Comparison of ENCODE assay signal across 29 cellular contexts in genomic region chr1:27972141-27972540, GRCh38. TPM values are rescaled to one million over a fixed set of nuclear protein-coding genes. Genes with fewer than 3 reads are reported as not detected.
A peak's percentile ranks its signal among the peaks of the same experiment; 100 is the strongest.
DNase-seq lines count a peak whose midpoint lies in the region; ATAC-seq and TF ChIP-seq lines count a peak whose summit lies in the region.
"Had no signal": no experiment of that assay in that cellular context is flagged by ENCODE, and none has a peak within 500 bp of the region (broad histone marks: within the 10 kb centered on the region; RNA-seq: fewer than 3 reads in every experiment).

No MANE protein-coding gene starts in this region.

- intact Hi-C loops in prostate gland (cut with DNase I) (no loop called here), left colon (cut with DNase I, micrococcal nuclease) (loop anchor here in 1 of 2 donors (10.0 kb wide), 1 partner anchor 107 kb away; no protein-coding TSS in a partner anchor)

- H3K4me1 Mint-ChIP-seq in activated T-cell treated with anti-CD3 and anti-CD28 coated beads, Interleukin-2, amount 50 U/mL, for 24 hours (ENCODE audit: low read depth), result peaks cover 21% of the 10 kb centered on the region
- peaks cover 39% of the 10 kb centered on the region for H3K4me1 Mint-ChIP-seq in glutamatergic neuron (ENCODE audit: low read depth, unreplicated experiment)

- no peak for ATAC-seq in left colon
- ATAC-seq: activated CD8-positive, alpha-beta T cell treated with anti-CD3 and anti-CD28 coated beads for 36 hours; foreskin keratinocyte; HCT116; HepG2; left lung; Panc1; stimulated activated memory B cell treated with anti-CD40 and anti-IgM and Interleukin-4, amounts not matched to agents 10 μg/mL and 1 μg/mL and 100 μg/mL, for 72 hours had no signal

- TF ChIP-seq POLR2A in prostate gland (IDR thresholded peaks at IDR 0.05), result no peak

- H3K27ac ChIP-seq in VCaP (peak overlapping the region; percentile 46), prostate gland (peak overlapping the region; percentile 39 to 47)
- H3K27ac ChIP-seq: foreskin keratinocyte, left lung, neutrophil, suprapubic skin had no signal

- no peak overlapping the region for H3K4me3 Mint-ChIP-seq in activated T-cell treated with anti-CD3 and anti-CD28 coated beads, Interleukin-2, amount 50 U/mL, for 24 hours
- H3K4me3 Mint-ChIP-seq in glutamatergic neuron (ENCODE audit: unreplicated experiment), result no peak overlapping the region
- H3K4me3 Mint-ChIP-seq: activated CD8-positive, alpha-beta T cell treated with anti-CD3 and anti-CD28 coated beads for 36 hours; CD14-positive monocyte; stimulated activated memory B cell treated with anti-CD40 and anti-IgM and Interleukin-4, amounts not matched to agents 10 μg/mL and 1 μg/mL and 100 μg/mL, for 72 hours; T-helper 2 cell treated with Interferon-gamma antibody and Interleukin-4, amounts not matched to agents 5 μg/mL and 100 μg/mL, for 36 hours had no signal

- no peaks in the 10 kb centered on the region for H3K27me3 Mint-ChIP-seq in activated T-cell treated with anti-CD3 and anti-CD28 coated beads, Interleukin-2, amount 50 U/mL, for 24 hours
- H3K27me3 Mint-ChIP-seq in glutamatergic neuron (ENCODE audit: unreplicated experiment), result peaks cover 3% of the 10 kb centered on the region
- H3K27me3 Mint-ChIP-seq: activated CD8-positive, alpha-beta T cell treated with anti-CD3 and anti-CD28 coated beads for 36 hours; stimulated activated memory B cell treated with anti-CD40 and anti-IgM and Interleukin-4, amounts not matched to agents 10 μg/mL and 1 μg/mL and 100 μg/mL, for 72 hours had no signal

- H3K27me3 ChIP-seq in prostate gland (replicated peaks; ENCODE audit: insufficient read depth), result no peaks in the 10 kb centered on the region
- H3K27me3 ChIP-seq: esophagus squamous epithelium, foreskin keratinocyte, left lung, neutrophil, suprapubic skin had no signal

- H3K9me3 ChIP-seq in prostate gland, result no peaks in the 10 kb centered on the region
- H3K9me3 ChIP-seq: esophagus squamous epithelium, left lung, neutrophil, suprapubic skin had no signal

- 63% methylated on average over 4 of the region's 4 CpGs for WGBS in prostate gland

- H3K4me3 ChIP-seq in prostate gland, result no peak overlapping the region
- H3K4me3 ChIP-seq: esophagus squamous epithelium, left lung, suprapubic skin had no signal

- no peaks in the 10 kb centered on the region for H3K9me3 Mint-ChIP-seq in activated T-cell treated with anti-CD3 and anti-CD28 coated beads, Interleukin-2, amount 50 U/mL, for 24 hours
- H3K9me3 Mint-ChIP-seq in glutamatergic neuron (ENCODE audit: unreplicated experiment), result peaks cover 4% of the 10 kb centered on the region
- H3K9me3 Mint-ChIP-seq: activated CD8-positive, alpha-beta T cell treated with anti-CD3 and anti-CD28 coated beads for 36 hours; CD14-positive monocyte; stimulated activated memory B cell treated with anti-CD40 and anti-IgM and Interleukin-4, amounts not matched to agents 10 μg/mL and 1 μg/mL and 100 μg/mL, for 72 hours; T-helper 2 cell treated with Interferon-gamma antibody and Interleukin-4, amounts not matched to agents 5 μg/mL and 100 μg/mL, for 36 hours had no signal

- H3K27ac Mint-ChIP-seq in activated T-cell treated with anti-CD3 and anti-CD28 coated beads, Interleukin-2, amount 50 U/mL, for 24 hours, result peak overlapping the region; percentile 32
- peak overlapping the region; percentile 81 for H3K27ac Mint-ChIP-seq in glutamatergic neuron (ENCODE audit: unreplicated experiment)
- H3K27ac Mint-ChIP-seq: activated CD8-positive, alpha-beta T cell treated with anti-CD3 and anti-CD28 coated beads for 36 hours; stimulated activated memory B cell treated with anti-CD40 and anti-IgM and Interleukin-4, amounts not matched to agents 10 μg/mL and 1 μg/mL and 100 μg/mL, for 72 hours; T-helper 2 cell treated with Interferon-gamma antibody and Interleukin-4, amounts not matched to agents 5 μg/mL and 100 μg/mL, for 36 hours had no signal

- H3K36me3 Mint-ChIP-seq in activated T-cell treated with anti-CD3 and anti-CD28 coated beads, Interleukin-2, amount 50 U/mL, for 24 hours (ENCODE audit: low read depth), result peaks cover 75% of the 10 kb centered on the region
- peaks cover 5% of the 10 kb centered on the region for H3K36me3 Mint-ChIP-seq in glutamatergic neuron (ENCODE audit: unreplicated experiment)

- H3K4me1 ChIP-seq in prostate gland (replicated peaks), result peaks cover 22% of the 10 kb centered on the region
- H3K4me1 ChIP-seq: foreskin keratinocyte, left lung had no signal

- TF ChIP-seq CTCF in VCaP (conservative IDR thresholded peaks at IDR 0.05), result no peak
- no peak for TF ChIP-seq CTCF in glutamatergic neuron (IDR thresholded peaks at IDR 0.05; ENCODE audit: partially characterized antibody, unreplicated experiment)
- no peak for TF ChIP-seq CTCF in prostate gland (IDR thresholded peaks at IDR 0.05)

- H3K36me3 ChIP-seq in prostate gland, result no peaks in the 10 kb centered on the region

- no peak for DNase-seq in activated T-cell treated with anti-CD3 and anti-CD28 coated beads, Interleukin-2, amount 50 U/mL, for 24 hours
- no peak for DNase-seq in activated T-cell treated with anti-CD3 and anti-CD28 coated beads, Interleukin-2, amount 50 U/mL, for 48 hours
- no peak for DNase-seq in glutamatergic neuron
- no peak for DNase-seq in prostate gland (ENCODE audit: low spot score)
- DNase-seq in activated CD4-positive, alpha-beta T cell treated with anti-CD3 and anti-CD28 coated beads, Interleukin-2, amount 50 U/mL, for 48 hours, result no peak
- DNase-seq in hepatic stellate cell (ENCODE audit: low spot score), result no peak
- DNase-seq in left colon, result no peak
- DNase-seq: activated CD4-positive, alpha-beta T cell treated with anti-CD3 and anti-CD28 coated beads for 1 hour; activated CD8-positive, alpha-beta T cell treated with anti-CD3 and anti-CD28 coated beads for 36 hours; esophagus squamous epithelium; foreskin keratinocyte; Karpas-422; left lung; NCI-H1436 treated with DMSO at 0.1 percent for 48 hours; NCI-H2081 treated with DMSO at 0.1 percent for 48 hours; NCI-H774; SIG-M5 had no signal

RNA-seq across cellular contexts. Expression of gene XKR8, which starts 12.4 kb away (rescaled TPM):
- 14.2 TPM for total RNA-seq in glutamatergic neuron (ENCODE audit: unreplicated experiment)
- 10 to 100 TPM in 1 of 2 donors, 1 to 10 TPM in 1; 9.5 to 15.2 TPM for total RNA-seq in prostate gland
- total RNA-seq in left colon, result 1 to 10 TPM; 8.4 to 9.9 TPM

RNA-seq across cellular contexts. Expression of gene SMPDL3B, which starts 37.3 kb away (rescaled TPM):
- total RNA-seq in glutamatergic neuron (ENCODE audit: unreplicated experiment), result not detected
- 1 to 10 TPM; 2.0 to 7.7 TPM for total RNA-seq in prostate gland
- 10 to 100 TPM; 57.1 to 62.4 TPM for total RNA-seq in left colon
- total RNA-seq: A172, mesenteric fat pad, myocyte had no signal

RNA-seq across cellular contexts. Expression of gene RPA2, which starts 57.8 kb away (rescaled TPM):
- total RNA-seq in glutamatergic neuron (ENCODE audit: unreplicated experiment) (22.6 TPM), prostate gland (10 to 100 TPM; 52.6 to 60.6 TPM), left colon (10 to 100 TPM; 21.2 to 23.1 TPM)

Comparison
In these comparisons a context has a peak if more than half of its experiments do, and no peak if none do; other contexts are left out.
1. RNA of gene SMPDL3B, which starts 37.3 kb away (total RNA-seq): 57.1 to 62.4 TPM in left colon; 2.0 to 7.7 TPM in prostate gland and not detected in glutamatergic neuron (single experiment); every median in the first group is over 4 times any median in the second.